ENCODE assay signal across 1 cellular context in the genomic region with DNA sequence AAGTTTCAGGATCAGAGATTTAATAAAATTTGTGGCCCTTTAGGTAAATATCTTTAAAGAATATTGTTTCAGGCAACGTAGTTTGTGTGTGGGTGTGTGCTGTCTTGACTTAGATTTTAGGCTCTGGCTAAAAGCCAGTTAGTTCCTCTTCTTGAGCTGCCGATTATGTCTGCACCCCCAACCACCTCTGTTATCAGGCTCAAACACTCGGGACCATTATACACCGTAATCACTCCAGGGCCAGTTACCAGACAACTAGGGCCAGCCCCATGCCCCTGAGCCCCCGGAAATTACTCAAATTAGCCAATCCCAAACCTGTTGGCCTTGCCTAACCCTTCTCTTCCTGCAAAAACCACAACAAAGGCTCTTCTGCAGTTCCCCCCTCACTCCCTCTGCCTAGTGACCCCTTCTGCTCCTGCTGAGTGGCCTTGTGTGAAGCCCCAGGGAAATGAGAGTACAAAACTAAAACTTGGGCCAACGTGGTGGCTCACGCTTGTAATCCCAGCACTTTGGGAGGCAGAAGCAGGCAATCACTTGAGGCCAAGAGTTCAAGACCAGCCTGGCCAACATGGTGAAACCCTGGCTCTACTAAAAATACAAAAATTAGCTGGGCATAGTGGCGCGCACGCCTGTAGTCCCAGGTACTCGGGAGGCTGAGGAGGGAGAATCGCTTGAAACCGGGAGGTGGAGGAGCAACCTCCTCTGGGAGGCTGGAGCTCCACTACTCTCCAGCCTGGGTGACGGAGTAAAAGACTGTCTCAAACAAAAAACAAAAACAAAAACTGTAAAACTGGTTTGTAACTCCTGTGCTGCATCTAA.
TF ChIP-seq lines count a peak whose summit lies in the region.

No MANE protein-coding gene starts in this region.

TF ChIP-seq in K562, 482 proteins besides CTCF, POLR2A, EP300 and RAD21 (continued from another document and continues in another):
- TF ChIP-seq ZNF277 (CRISPR knock-in tag; IDR thresholded peaks at IDR 0.05; ENCODE audit: borderline replicate concordance), result 0 out of 2 replicates have a peak, but pooled peaks have one; percentile 24
- TF ChIP-seq PHF20 (IDR thresholded peaks at IDR 0.05; ENCODE audit: partially characterized antibody), result peak; percentile 78
- peak; percentile 98 for TF ChIP-seq LCOR (CRISPR knock-in tag; IDR thresholded peaks at IDR 0.05)
- no peak for TF ChIP-seq SNIP1 (IDR thresholded peaks at IDR 0.05; ENCODE audit: low read depth)
- no peak for TF ChIP-seq RBM39 (optimal IDR thresholded peaks at IDR 0.05; ENCODE audit: low read depth, low read length)
- TF ChIP-seq, protein P1, sequence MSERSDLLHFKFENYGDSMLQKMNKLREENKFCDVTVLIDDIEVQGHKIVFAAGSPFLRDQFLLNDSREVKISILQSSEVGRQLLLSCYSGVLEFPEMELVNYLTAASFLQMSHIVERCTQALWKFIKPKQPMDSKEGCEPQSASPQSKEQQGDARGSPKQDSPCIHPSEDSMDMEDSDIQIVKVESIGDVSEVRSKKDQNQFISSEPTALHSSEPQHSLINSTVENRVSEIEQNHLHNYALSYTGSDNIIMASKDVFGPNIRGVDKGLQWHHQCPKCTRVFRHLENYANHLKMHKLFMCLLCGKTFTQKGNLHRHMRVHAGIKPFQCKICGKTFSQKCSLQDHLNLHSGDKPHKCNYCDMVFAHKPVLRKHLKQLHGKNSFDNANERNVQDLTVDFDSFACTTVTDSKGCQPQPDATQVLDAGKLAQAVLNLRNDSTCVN (CRISPR knock-in tag; IDR thresholded peaks at IDR 0.05), result peak; percentile 97
- no peak for TF ChIP-seq BRCA1 (IDR thresholded peaks at IDR 0.05)
- TF ChIP-seq BRCA1 (CRISPR knock-in tag; IDR thresholded peaks at IDR 0.05), result no peak
- TF ChIP-seq, protein P2, sequence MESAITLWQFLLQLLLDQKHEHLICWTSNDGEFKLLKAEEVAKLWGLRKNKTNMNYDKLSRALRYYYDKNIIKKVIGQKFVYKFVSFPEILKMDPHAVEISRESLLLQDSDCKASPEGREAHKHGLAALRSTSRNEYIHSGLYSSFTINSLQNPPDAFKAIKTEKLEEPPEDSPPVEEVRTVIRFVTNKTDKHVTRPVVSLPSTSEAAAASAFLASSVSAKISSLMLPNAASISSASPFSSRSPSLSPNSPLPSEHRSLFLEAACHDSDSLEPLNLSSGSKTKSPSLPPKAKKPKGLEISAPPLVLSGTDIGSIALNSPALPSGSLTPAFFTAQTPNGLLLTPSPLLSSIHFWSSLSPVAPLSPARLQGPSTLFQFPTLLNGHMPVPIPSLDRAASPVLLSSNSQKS (CRISPR knock-in tag; IDR thresholded peaks at IDR 0.05), result peak; percentile 86; the same call in 1 of the 2 replicates
- no peak for TF ChIP-seq CAMTA2 (CRISPR knock-in tag; conservative IDR thresholded peaks at IDR 0.05)
- peak; percentile 99 for TF ChIP-seq HDAC3 (IDR thresholded peaks at IDR 0.05; ENCODE audit: borderline replicate concordance, partially characterized antibody)
- no peak for TF ChIP-seq NCOA4 (IDR thresholded peaks at IDR 0.05; ENCODE audit: partially characterized antibody)
- no peak for TF ChIP-seq RBM17 (IDR thresholded peaks at IDR 0.05; ENCODE audit: borderline replicate concordance, low read depth, low read length)
- peak; percentile 98 to 99 for TF ChIP-seq FOXK2 (conservative IDR thresholded peaks at IDR 0.05 in 1 of 2, IDR thresholded peaks at IDR 0.05 in 1 of 2; ENCODE audit: low read depth in 2 of 2)
- no peak for TF ChIP-seq PURB (CRISPR knock-in tag; IDR thresholded peaks at IDR 0.05; ENCODE audit: low read depth)
- no peak for TF ChIP-seq ZNF263 (CRISPR knock-in tag; IDR thresholded peaks at IDR 0.05; ENCODE audit: borderline replicate concordance)
- TF ChIP-seq EGR1 (conservative IDR thresholded peaks at IDR 0.05), result peak; percentile 97
- TF ChIP-seq ZBTB43 (CRISPR knock-in tag; IDR thresholded peaks at IDR 0.05), result 0 out of 2 replicates have a peak, but pooled peaks have one; percentile 48
- no peak for TF ChIP-seq SREBF1 (IDR thresholded peaks at IDR 0.05; ENCODE audit: borderline replicate concordance, low read depth, low read length)
- TF ChIP-seq HMG20B (CRISPR knock-in tag; IDR thresholded peaks at IDR 0.05), result no peak
- no peak for TF ChIP-seq ZFP36 (IDR thresholded peaks at IDR 0.05; ENCODE audit: low read depth, low read length, partially characterized antibody)
- TF ChIP-seq HLTF (IDR thresholded peaks at IDR 0.05), result peak; percentile 88
- TF ChIP-seq, protein P3, sequence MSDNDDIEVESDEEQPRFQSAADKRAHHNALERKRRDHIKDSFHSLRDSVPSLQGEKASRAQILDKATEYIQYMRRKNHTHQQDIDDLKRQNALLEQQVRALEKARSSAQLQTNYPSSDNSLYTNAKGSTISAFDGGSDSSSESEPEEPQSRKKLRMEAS (CRISPR knock-in tag; IDR thresholded peaks at IDR 0.05), result peak; percentile 80
- peak; percentile 94 for TF ChIP-seq FOXJ2 (tag; IDR thresholded peaks at IDR 0.05)
- peak; percentile 44; the same call in 1 of the 2 replicates for TF ChIP-seq JUN (IDR thresholded peaks at IDR 0.05; ENCODE audit: borderline replicate concordance, low read depth, low read length)
- no peak for TF ChIP-seq JUN (CRISPR knock-in tag; IDR thresholded peaks at IDR 0.05; ENCODE audit: borderline replicate concordance)
- TF ChIP-seq ZNF695 (CRISPR knock-in tag; IDR thresholded peaks at IDR 0.05), result peak; percentile 81; the same call in 1 of the 2 replicates
- TF ChIP-seq ADNP (tag; IDR thresholded peaks at IDR 0.05), result peak; percentile 96
- TF ChIP-seq ZNF3 (CRISPR knock-in tag; IDR thresholded peaks at IDR 0.05), result peak; percentile 62; the same call in 1 of the 2 replicates
- TF ChIP-seq ZNF239 (CRISPR knock-in tag; IDR thresholded peaks at IDR 0.05), result peak; percentile 79
- 0 out of 4 replicates have a peak, but pooled peaks of 1 of the 2 experiments have one; percentile 31 for TF ChIP-seq UBTF (IDR thresholded peaks at IDR 0.05; ENCODE audit: borderline replicate concordance in 1 of 2, low read depth in 2 of 2, low read length in 2 of 2)
- TF ChIP-seq HOXB6 (CRISPR knock-in tag; IDR thresholded peaks at IDR 0.05; ENCODE audit: borderline replicate concordance), result 0 out of 2 replicates have a peak, but pooled peaks have one; percentile 70
- no peak for TF ChIP-seq BMI1 (IDR thresholded peaks at IDR 0.05; ENCODE audit: low read length)
- TF ChIP-seq SPI1 (IDR thresholded peaks at IDR 0.05; ENCODE audit: borderline replicate concordance, low read depth, low read length), result peak; percentile 95
- peak; percentile 35; the same call in 1 of the 2 replicates for TF ChIP-seq NFE2L1 (tag; IDR thresholded peaks at IDR 0.05; ENCODE audit: borderline replicate concordance, low read depth)
- TF ChIP-seq RBM25 (IDR thresholded peaks at IDR 0.05; ENCODE audit: low read depth, low read length, severe bottlenecking), result peak; percentile 14
- TF ChIP-seq MECOM (CRISPR knock-in tag; IDR thresholded peaks at IDR 0.05), result peak; percentile 87
- TF ChIP-seq, protein P4, sequence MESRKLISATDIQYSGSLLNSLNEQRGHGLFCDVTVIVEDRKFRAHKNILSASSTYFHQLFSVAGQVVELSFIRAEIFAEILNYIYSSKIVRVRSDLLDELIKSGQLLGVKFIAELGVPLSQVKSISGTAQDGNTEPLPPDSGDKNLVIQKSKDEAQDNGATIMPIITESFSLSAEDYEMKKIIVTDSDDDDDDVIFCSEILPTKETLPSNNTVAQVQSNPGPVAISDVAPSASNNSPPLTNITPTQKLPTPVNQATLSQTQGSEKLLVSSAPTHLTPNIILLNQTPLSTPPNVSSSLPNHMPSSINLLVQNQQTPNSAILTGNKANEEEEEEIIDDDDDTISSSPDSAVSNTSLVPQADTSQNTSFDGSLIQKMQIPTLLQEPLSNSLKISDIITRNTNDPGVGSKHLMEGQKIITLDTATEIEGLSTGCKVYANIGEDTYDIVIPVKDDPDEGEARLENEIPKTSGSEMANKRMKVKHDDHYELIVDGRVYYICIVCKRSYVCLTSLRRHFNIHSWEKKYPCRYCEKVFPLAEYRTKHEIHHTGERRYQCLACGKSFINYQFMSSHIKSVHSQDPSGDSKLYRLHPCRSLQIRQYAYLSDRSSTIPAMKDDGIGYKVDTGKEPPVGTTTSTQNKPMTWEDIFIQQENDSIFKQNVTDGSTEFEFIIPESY (CRISPR knock-in tag; IDR thresholded peaks at IDR 0.05), result peak; percentile 86
- no peak for TF ChIP-seq WHSC1 (IDR thresholded peaks at IDR 0.05; ENCODE audit: low read length)
- TF ChIP-seq POLR2AphosphoS5 (IDR thresholded peaks at IDR 0.05; ENCODE audit: control insufficient read depth, insufficient read depth, low read depth, low read length), result peak; percentile 99
- TF ChIP-seq ZNF184 (CRISPR knock-in tag; IDR thresholded peaks at IDR 0.05), result no peak
- TF ChIP-seq CSDE1 (IDR thresholded peaks at IDR 0.05), result no peak
- no peak for TF ChIP-seq BRD4 (IDR thresholded peaks at IDR 0.05)
- TF ChIP-seq FUS (optimal IDR thresholded peaks at IDR 0.05; ENCODE audit: low read depth, low read length), result no peak
- TF ChIP-seq SNAPC5 (CRISPR knock-in tag; IDR thresholded peaks at IDR 0.05), result no peak
- TF ChIP-seq MAZ (CRISPR knock-in tag; conservative IDR thresholded peaks at IDR 0.05 in 1 of 2, IDR thresholded peaks at IDR 0.05 in 1 of 2), result peak; percentile 96 to 97
- TF ChIP-seq FOSL1 (tag; conservative IDR thresholded peaks at IDR 0.05), result peak; percentile 86
- no peak for TF ChIP-seq THAP12 (CRISPR knock-in tag; IDR thresholded peaks at IDR 0.05)
- peak; percentile 42 for TF ChIP-seq TFE3 (CRISPR knock-in tag; IDR thresholded peaks at IDR 0.05)
- TF ChIP-seq, protein P5, sequence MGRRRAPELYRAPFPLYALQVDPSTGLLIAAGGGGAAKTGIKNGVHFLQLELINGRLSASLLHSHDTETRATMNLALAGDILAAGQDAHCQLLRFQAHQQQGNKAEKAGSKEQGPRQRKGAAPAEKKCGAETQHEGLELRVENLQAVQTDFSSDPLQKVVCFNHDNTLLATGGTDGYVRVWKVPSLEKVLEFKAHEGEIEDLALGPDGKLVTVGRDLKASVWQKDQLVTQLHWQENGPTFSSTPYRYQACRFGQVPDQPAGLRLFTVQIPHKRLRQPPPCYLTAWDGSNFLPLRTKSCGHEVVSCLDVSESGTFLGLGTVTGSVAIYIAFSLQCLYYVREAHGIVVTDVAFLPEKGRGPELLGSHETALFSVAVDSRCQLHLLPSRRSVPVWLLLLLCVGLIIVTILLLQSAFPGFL (CRISPR knock-in tag; IDR thresholded peaks at IDR 0.05), result 0 out of 2 replicates have a peak, but pooled peaks have one; percentile 82
